1 cellular context compared by ENCODE assay signal in genomic region chr1:111202707-111203623, GRCh38.
TF ChIP-seq lines count a peak whose summit lies in the region.

No MANE protein-coding gene starts in this region.

TF ChIP-seq in GM12878, 131 proteins besides CTCF, POLR2A, EP300 and RAD21 (continued from another document):
- TF ChIP-seq WRNIP1 (IDR thresholded peaks at IDR 0.05; ENCODE audit: borderline replicate concordance, low read depth, low read length) (no peak), CBX3 (IDR thresholded peaks at IDR 0.05; ENCODE audit: borderline replicate concordance, low read depth) (no peak), CHD4 (IDR thresholded peaks at IDR 0.05) (no peak), ETV6 (conservative IDR thresholded peaks at IDR 0.05 in 1 of 2, IDR thresholded peaks at IDR 0.05 in 1 of 2; ENCODE audit: borderline replicate concordance in 1 of 2, low read depth in 1 of 2) (no peak), RCOR1 (conservative IDR thresholded peaks at IDR 0.05; ENCODE audit: low read depth, low read length) (no peak), ATF3 (IDR thresholded peaks at IDR 0.05; ENCODE audit: borderline replicate concordance, extremely low read depth, low read depth, low read length) (no peak), ATF7 (IDR thresholded peaks at IDR 0.05; ENCODE audit: low read depth) (no peak), ZZZ3 (IDR thresholded peaks at IDR 0.05; ENCODE audit: control insufficient read depth, insufficient read length, low read depth) (no peak), ZBED1 (IDR thresholded peaks at IDR 0.05; ENCODE audit: borderline replicate concordance) (no peak), BRCA1 (IDR thresholded peaks at IDR 0.05; ENCODE audit: low read depth, low read length) (no peak), IRF4 (IDR thresholded peaks at IDR 0.05; ENCODE audit: low read depth, low read length) (0 out of 2 replicates have a peak, but pooled peaks have one; percentile 30)
TF ChIP-seq in GM12878: peak in this region for 29.
